9 cellular contexts compared by ENCODE assay signal in genomic region chr2:18299423-18300212, GRCh38.
DNase-seq lines count a peak whose midpoint lies in the region; ATAC-seq lines count a peak whose summit lies in the region.
"Had no signal": no experiment of that assay in that cellular context is flagged by ENCODE, and none has a peak within 500 bp of the region (broad histone marks: within the 10 kb centered on the region; RNA-seq: fewer than 3 reads in every experiment).

No MANE protein-coding gene starts in this region.

- CTCF ChIA-PET in activated naive CD4-positive, alpha-beta T cell treated with anti-CD3 and anti-CD28 coated beads for 36 hours (lab: Charles Lee), result interaction anchor here (0.8 kb wide), 1 partner anchor 7 kb away, joined by 3 read pairs; no protein-coding TSS in a partner anchor

- no peaks in the 10 kb centered on the region for H3K36me3 Mint-ChIP-seq in activated naive CD4-positive, alpha-beta T cell treated with anti-CD3 and anti-CD28 coated beads for 36 hours (ENCODE audit: low read depth)

- H3K4me2 ChIP-seq in skeletal muscle satellite cell (ENCODE audit: low read length), result peak overlapping the region; percentile 76

- peaks cover 32% of the 10 kb centered on the region for H3K4me1 ChIP-seq in skeletal muscle satellite cell (ENCODE audit: control insufficient read depth, insufficient read depth, low read length)

- ATAC-seq in left ventricle myocardium superior (peak; percentile 65), GM21360 (IDR thresholded peaks at IDR 0.05; ENCODE audit: unreplicated experiment) (no peak)

- no peak overlapping the region for H3K27ac Mint-ChIP-seq in activated naive CD4-positive, alpha-beta T cell treated with anti-CD3 and anti-CD28 coated beads for 36 hours

- intact Hi-C loops in left ventricle myocardium superior (cut with micrococcal nuclease), result no loop called here
- intact Hi-C loops in activated naive CD4-positive, alpha-beta T cell treated with anti-CD3 and anti-CD28 coated beads for 36 hours (cut with micrococcal nuclease), result no loop called here

- H3K9me3 ChIP-seq in skeletal muscle satellite cell (replicated peaks; ENCODE audit: low read length), result no peaks in the 10 kb centered on the region

- peak overlapping the region; percentile 60 for H3K9ac ChIP-seq in skeletal muscle satellite cell (ENCODE audit: low read depth, low read length)

- H3K9me3 Mint-ChIP-seq in activated naive CD4-positive, alpha-beta T cell treated with anti-CD3 and anti-CD28 coated beads for 36 hours, result no peaks in the 10 kb centered on the region

- no peak overlapping the region for H3K4me3 Mint-ChIP-seq in activated naive CD4-positive, alpha-beta T cell treated with anti-CD3 and anti-CD28 coated beads for 36 hours

- H3K4me1 Mint-ChIP-seq in activated naive CD4-positive, alpha-beta T cell treated with anti-CD3 and anti-CD28 coated beads for 36 hours (ENCODE audit: low read depth), result no peaks in the 10 kb centered on the region

- DNase-seq in DMS 273 (lab: John Stamatoyannopoulos, UW; ENCODE audit: unreplicated experiment) (peak; percentile 52), DMS 273 treated with DMSO at 0.1 percent for 48 hours (lab: John Stamatoyannopoulos, UW) (no peak), T1000 (lab: John Stamatoyannopoulos, UW) (peak; percentile 20), left ventricle myocardium superior (no peak), 8988T (no peak)
- DNase-seq in activated naive CD4-positive, alpha-beta T cell treated with anti-CD3 and anti-CD28 coated beads for 36 hours, result no peak
- DNase-seq: hippocampal formation had no signal

- no peaks in the 10 kb centered on the region for H3K27me3 ChIP-seq in skeletal muscle satellite cell (ENCODE audit: control insufficient read depth, insufficient read depth, low read length)

- H3K27me3 Mint-ChIP-seq in activated naive CD4-positive, alpha-beta T cell treated with anti-CD3 and anti-CD28 coated beads for 36 hours (ENCODE audit: low read depth), result peaks cover 1% of the 10 kb centered on the region

- peak overlapping the region; percentile 25 for H3K4me3 ChIP-seq in skeletal muscle satellite cell (ENCODE audit: low read length)

- H3K36me3 ChIP-seq in skeletal muscle satellite cell (ENCODE audit: insufficient read depth, low read length), result no peaks in the 10 kb centered on the region

Comparison
In these comparisons a context has a peak if more than half of its experiments do, and no peak if none do; other contexts are left out.
1. DNase-seq: peak in DMS 273 (single experiment) and T1000 (single experiment); none in DMS 273 treated with DMSO at 0.1 percent for 48 hours (single experiment), left ventricle myocardium superior (single experiment), 8988T (single experiment) and activated naive CD4-positive, alpha-beta T cell treated with anti-CD3 and anti-CD28 coated beads for 36 hours (single experiment).